ENCODE assay signal across 16 cellular contexts in genomic region chr3:181134873-181135272, GRCh38.
"Had no signal": no experiment of that assay in that cellular context is flagged by ENCODE, and none has a peak within 500 bp of the region (broad histone marks: within the 10 kb centered on the region; RNA-seq: fewer than 3 reads in every experiment).

No MANE protein-coding gene starts in this region.

- DNase-seq: activated CD4-positive, alpha-beta T cell treated with anti-CD3 and anti-CD28 coated beads, Interleukin-2, amount 50 U/mL, for 48 hours; activated CD4-positive, CD25-positive, alpha-beta regulatory T cell treated with anti-CD3 and anti-CD28 coated beads, Interleukin-2, amount 50 U/mL, for 72 hours; activated naive CD4-positive, alpha-beta T cell treated with anti-CD3 and anti-CD28 coated beads, Interleukin-2, amount 50 U/mL, for 16 hours; activated T-cell treated with anti-CD3 and anti-CD28 coated beads, Interleukin-2, amount 50 U/mL, for 1 hour; anterior cingulate cortex; brain microvascular endothelial cell; cerebellar nuclear complex; effector memory CD4-positive, alpha-beta T cell; foreskin fibroblast; kidney glomerular epithelial cell; mesenchymal stem cell; nucleus accumbens; stimulated activated CD4-positive, alpha-beta T cell treated with anti-CD3 and anti-CD28 coated beads, Interleukin-2, amount 100 ng/mL, for 48 hours; substantia nigra; T-helper 9 cell; trophoblast cell had no signal
